ENCODE assay signal across 1 cellular context in the genomic region with DNA sequence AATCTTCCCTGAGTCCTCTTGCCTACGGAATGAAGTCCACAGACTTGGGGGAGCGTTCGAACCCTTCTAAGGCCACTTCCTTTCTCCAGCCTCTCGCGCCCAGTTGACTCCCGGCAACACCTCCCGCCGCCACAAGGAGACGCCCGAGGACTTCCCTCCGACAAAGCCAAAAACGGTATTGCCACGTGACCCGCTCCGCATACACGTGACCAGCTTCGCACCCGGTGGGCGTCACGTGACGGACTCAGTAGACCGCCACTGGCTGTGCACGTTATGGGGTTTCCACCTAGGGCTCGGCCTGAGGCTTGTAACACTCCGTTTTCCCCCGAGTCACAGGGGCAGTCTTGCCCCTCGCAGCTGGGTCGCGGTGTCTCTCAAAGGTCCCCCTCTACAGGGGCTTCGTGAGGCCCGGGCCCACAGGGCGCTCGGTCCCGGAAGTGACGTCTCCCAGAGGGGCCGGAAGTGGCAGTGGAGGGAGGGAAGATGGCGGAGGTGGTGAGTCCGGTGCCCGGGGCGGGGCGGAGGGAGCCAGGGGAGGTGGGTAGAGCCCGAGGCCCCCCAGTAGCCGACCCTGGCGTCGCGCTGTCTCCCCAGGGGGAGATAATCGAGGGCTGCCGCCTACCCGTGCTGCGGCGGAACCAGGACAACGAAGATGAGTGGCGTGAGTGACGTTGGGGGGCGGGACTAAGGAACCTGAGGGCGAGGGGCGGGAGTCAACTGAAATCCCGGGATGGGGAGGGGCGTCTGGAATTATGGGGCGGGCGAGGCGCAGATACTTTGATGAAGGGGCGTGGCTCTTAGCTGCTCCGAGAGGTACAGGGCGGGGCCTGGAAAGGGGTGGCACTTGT.
TF ChIP-seq lines count a peak whose summit lies in the region.

Gene KAT5 (plus strand): TSS at position 468 of the 848 bp plus-strand sequence. CDS start 16 bp downstream, at position 484.

TF ChIP-seq in HepG2, 621 proteins besides CTCF, POLR2A, EP300 and RAD21 (continued from another document and continues in another):
- TF ChIP-seq, protein P1, sequence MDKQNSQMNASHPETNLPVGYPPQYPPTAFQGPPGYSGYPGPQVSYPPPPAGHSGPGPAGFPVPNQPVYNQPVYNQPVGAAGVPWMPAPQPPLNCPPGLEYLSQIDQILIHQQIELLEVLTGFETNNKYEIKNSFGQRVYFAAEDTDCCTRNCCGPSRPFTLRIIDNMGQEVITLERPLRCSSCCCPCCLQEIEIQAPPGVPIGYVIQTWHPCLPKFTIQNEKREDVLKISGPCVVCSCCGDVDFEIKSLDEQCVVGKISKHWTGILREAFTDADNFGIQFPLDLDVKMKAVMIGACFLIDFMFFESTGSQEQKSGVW (CRISPR knock-in tag; IDR thresholded peaks at IDR 0.05; ENCODE audit: borderline replicate concordance), result no peak
- TF ChIP-seq TIGD3 (CRISPR knock-in tag; IDR thresholded peaks at IDR 0.05; ENCODE audit: borderline replicate concordance) (no peak), ZBTB25 (CRISPR knock-in tag; IDR thresholded peaks at IDR 0.05) (peak; percentile 78), ZFP36L1 (CRISPR knock-in tag; IDR thresholded peaks at IDR 0.05) (peak; percentile 99), MED1 (CRISPR knock-in tag; IDR thresholded peaks at IDR 0.05) (peak; percentile 77; the same call in 1 of the 2 replicates), FOXM1 (CRISPR knock-in tag; IDR thresholded peaks at IDR 0.05) (no peak), ZNF143 (CRISPR knock-in tag; IDR thresholded peaks at IDR 0.05) (peak; percentile 76), ZNF746 (CRISPR knock-in tag; IDR thresholded peaks at IDR 0.05) (peak; percentile 88), ZNF549 (CRISPR knock-in tag; IDR thresholded peaks at IDR 0.05) (no peak), GATA4 (IDR thresholded peaks at IDR 0.05; ENCODE audit: borderline replicate concordance, low read depth) (no peak), HMGXB4 (CRISPR knock-in tag; IDR thresholded peaks at IDR 0.05; ENCODE audit: borderline replicate concordance in 1 of 2, low read depth in 1 of 2) (peak; percentile 81 to 84; a peak in 3 of 4 replicates), KDM3A (CRISPR knock-in tag; IDR thresholded peaks at IDR 0.05; ENCODE audit: low read depth) (peak; percentile 82; the same call in 1 of the 2 replicates), ZNF510 (CRISPR knock-in tag; IDR thresholded peaks at IDR 0.05; ENCODE audit: low read depth) (peak; percentile 96), BRCA1 (CRISPR knock-in tag; IDR thresholded peaks at IDR 0.05) (peak; percentile 87), AGO1 (IDR thresholded peaks at IDR 0.05; ENCODE audit: low read depth, low read length, poor library complexity, severe bottlenecking) (peak; percentile 85), MTA3 (CRISPR knock-in tag; IDR thresholded peaks at IDR 0.05) (no peak), KLF12 (CRISPR knock-in tag; IDR thresholded peaks at IDR 0.05; ENCODE audit: borderline replicate concordance) (peak; percentile 71; the same call in 1 of the 2 replicates), ZNF670 (CRISPR knock-in tag; IDR thresholded peaks at IDR 0.05; ENCODE audit: borderline replicate concordance) (peak; percentile 97), THAP9 (CRISPR knock-in tag; IDR thresholded peaks at IDR 0.05; ENCODE audit: borderline replicate concordance) (peak; percentile 97), THYN1 (CRISPR knock-in tag; IDR thresholded peaks at IDR 0.05; ENCODE audit: borderline replicate concordance, low read depth) (no peak), CCAR2 (optimal IDR thresholded peaks at IDR 0.05; ENCODE audit: low read depth, low read length) (no peak), SNAPC2 (CRISPR knock-in tag; IDR thresholded peaks at IDR 0.05) (peak; percentile 90), EZH2 (conservative IDR thresholded peaks at IDR 0.05; ENCODE audit: low read depth, low read length) (no peak), ZNF225 (CRISPR knock-in tag; IDR thresholded peaks at IDR 0.05) (peak; percentile 96), ZNF747 (CRISPR knock-in tag; IDR thresholded peaks at IDR 0.05; ENCODE audit: borderline replicate concordance) (peak; percentile 93), PRMT3 (CRISPR knock-in tag; IDR thresholded peaks at IDR 0.05; ENCODE audit: borderline replicate concordance, low read depth) (no peak; the same call in 1 of the 2 replicates), ZNF773 (CRISPR knock-in tag; IDR thresholded peaks at IDR 0.05; ENCODE audit: borderline replicate concordance) (0 out of 2 replicates have a peak, but pooled peaks have one; percentile 56), MED8 (CRISPR knock-in tag; IDR thresholded peaks at IDR 0.05; ENCODE audit: insufficient replicate concordance) (peak; percentile 84), KDM4B (CRISPR knock-in tag; IDR thresholded peaks at IDR 0.05) (peak; percentile 77; the same call in 1 of the 2 replicates)
- TF ChIP-seq, protein P2, sequence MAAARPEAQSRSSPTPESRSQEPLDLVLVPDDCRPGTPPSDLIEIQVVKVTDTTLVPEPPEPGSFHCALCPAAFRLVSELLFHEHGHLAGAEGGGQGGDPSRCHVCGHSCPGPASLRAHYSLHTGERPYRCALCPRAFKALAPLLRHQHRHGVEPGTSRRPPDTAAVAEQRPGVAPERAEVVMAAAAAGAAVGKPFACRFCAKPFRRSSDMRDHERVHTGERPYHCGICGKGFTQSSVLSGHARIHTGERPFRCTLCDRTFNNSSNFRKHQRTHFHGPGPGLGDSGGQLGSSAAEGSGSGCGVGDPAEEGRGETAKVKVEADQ (CRISPR knock-in tag; IDR thresholded peaks at IDR 0.05; ENCODE audit: borderline replicate concordance), result peak; percentile 97
- TF ChIP-seq, protein P3, sequence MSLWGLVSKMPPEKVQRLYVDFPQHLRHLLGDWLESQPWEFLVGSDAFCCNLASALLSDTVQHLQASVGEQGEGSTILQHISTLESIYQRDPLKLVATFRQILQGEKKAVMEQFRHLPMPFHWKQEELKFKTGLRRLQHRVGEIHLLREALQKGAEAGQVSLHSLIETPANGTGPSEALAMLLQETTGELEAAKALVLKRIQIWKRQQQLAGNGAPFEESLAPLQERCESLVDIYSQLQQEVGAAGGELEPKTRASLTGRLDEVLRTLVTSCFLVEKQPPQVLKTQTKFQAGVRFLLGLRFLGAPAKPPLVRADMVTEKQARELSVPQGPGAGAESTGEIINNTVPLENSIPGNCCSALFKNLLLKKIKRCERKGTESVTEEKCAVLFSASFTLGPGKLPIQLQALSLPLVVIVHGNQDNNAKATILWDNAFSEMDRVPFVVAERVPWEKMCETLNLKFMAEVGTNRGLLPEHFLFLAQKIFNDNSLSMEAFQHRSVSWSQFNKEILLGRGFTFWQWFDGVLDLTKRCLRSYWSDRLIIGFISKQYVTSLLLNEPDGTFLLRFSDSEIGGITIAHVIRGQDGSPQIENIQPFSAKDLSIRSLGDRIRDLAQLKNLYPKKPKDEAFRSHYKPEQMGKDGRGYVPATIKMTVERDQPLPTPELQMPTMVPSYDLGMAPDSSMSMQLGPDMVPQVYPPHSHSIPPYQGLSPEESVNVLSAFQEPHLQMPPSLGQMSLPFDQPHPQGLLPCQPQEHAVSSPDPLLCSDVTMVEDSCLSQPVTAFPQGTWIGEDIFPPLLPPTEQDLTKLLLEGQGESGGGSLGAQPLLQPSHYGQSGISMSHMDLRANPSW (CRISPR knock-in tag; IDR thresholded peaks at IDR 0.05; ENCODE audit: borderline replicate concordance), result peak; percentile 64; the same call in 1 of the 2 replicates
- TF ChIP-seq, protein P4, sequence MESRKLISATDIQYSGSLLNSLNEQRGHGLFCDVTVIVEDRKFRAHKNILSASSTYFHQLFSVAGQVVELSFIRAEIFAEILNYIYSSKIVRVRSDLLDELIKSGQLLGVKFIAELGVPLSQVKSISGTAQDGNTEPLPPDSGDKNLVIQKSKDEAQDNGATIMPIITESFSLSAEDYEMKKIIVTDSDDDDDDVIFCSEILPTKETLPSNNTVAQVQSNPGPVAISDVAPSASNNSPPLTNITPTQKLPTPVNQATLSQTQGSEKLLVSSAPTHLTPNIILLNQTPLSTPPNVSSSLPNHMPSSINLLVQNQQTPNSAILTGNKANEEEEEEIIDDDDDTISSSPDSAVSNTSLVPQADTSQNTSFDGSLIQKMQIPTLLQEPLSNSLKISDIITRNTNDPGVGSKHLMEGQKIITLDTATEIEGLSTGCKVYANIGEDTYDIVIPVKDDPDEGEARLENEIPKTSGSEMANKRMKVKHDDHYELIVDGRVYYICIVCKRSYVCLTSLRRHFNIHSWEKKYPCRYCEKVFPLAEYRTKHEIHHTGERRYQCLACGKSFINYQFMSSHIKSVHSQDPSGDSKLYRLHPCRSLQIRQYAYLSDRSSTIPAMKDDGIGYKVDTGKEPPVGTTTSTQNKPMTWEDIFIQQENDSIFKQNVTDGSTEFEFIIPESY (CRISPR knock-in tag; IDR thresholded peaks at IDR 0.05), result peak; percentile 86
- TF ChIP-seq, protein P5, sequence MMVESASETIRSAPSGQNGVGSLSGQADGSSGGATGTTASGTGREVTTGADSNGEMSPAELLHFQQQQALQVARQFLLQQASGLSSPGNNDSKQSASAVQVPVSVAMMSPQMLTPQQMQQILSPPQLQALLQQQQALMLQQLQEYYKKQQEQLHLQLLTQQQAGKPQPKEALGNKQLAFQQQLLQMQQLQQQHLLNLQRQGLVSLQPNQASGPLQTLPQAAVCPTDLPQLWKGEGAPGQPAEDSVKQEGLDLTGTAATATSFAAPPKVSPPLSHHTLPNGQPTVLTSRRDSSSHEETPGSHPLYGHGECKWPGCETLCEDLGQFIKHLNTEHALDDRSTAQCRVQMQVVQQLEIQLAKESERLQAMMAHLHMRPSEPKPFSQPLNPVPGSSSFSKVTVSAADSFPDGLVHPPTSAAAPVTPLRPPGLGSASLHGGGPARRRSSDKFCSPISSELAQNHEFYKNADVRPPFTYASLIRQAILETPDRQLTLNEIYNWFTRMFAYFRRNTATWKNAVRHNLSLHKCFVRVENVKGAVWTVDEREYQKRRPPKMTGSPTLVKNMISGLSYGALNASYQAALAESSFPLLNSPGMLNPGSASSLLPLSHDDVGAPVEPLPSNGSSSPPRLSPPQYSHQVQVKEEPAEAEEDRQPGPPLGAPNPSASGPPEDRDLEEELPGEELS (CRISPR knock-in tag; IDR thresholded peaks at IDR 0.05), result no peak; the same call in 1 of the 2 replicates
- TF ChIP-seq, protein P6, sequence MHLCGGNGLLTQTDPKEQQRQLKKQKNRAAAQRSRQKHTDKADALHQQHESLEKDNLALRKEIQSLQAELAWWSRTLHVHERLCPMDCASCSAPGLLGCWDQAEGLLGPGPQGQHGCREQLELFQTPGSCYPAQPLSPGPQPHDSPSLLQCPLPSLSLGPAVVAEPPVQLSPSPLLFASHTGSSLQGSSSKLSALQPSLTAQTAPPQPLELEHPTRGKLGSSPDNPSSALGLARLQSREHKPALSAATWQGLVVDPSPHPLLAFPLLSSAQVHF (CRISPR knock-in tag; IDR thresholded peaks at IDR 0.05), result peak; percentile 89; the same call in 1 of the 2 replicates
- TF ChIP-seq, protein P7, sequence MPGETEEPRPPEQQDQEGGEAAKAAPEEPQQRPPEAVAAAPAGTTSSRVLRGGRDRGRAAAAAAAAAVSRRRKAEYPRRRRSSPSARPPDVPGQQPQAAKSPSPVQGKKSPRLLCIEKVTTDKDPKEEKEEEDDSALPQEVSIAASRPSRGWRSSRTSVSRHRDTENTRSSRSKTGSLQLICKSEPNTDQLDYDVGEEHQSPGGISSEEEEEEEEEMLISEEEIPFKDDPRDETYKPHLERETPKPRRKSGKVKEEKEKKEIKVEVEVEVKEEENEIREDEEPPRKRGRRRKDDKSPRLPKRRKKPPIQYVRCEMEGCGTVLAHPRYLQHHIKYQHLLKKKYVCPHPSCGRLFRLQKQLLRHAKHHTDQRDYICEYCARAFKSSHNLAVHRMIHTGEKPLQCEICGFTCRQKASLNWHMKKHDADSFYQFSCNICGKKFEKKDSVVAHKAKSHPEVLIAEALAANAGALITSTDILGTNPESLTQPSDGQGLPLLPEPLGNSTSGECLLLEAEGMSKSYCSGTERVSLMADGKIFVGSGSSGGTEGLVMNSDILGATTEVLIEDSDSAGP (CRISPR knock-in tag; IDR thresholded peaks at IDR 0.05; ENCODE audit: borderline replicate concordance), result peak; percentile 88; the same call in 1 of the 2 replicates
